2 cellular contexts compared by ENCODE assay signal in genomic region chr16:3369073-3369472, GRCh38.
TF ChIP-seq lines count a peak whose summit lies in the region.

No MANE protein-coding gene starts in this region.

TF ChIP-seq in HepG2, 621 proteins besides CTCF, POLR2A, EP300 and RAD21:
- TF ChIP-seq MAFK (conservative IDR thresholded peaks at IDR 0.05 in 1 of 2, IDR thresholded peaks at IDR 0.05 in 1 of 2; ENCODE audit: low read length in 2 of 2): peak; percentile 64 to 79
- TF ChIP-seq MAFF (IDR thresholded peaks at IDR 0.05; ENCODE audit: low read depth, low read length): peak; percentile 50
- TF ChIP-seq SIN3B (IDR thresholded peaks at IDR 0.05; ENCODE audit: low read length): no peak

TF ChIP-seq in K562, 482 proteins besides CTCF, POLR2A, EP300 and RAD21:
- peak; percentile 40; the same call in 1 of the 2 replicates for TF ChIP-seq MAFG (tag; conservative IDR thresholded peaks at IDR 0.05)
- peak; percentile 62 for TF ChIP-seq C11orf30 (IDR thresholded peaks at IDR 0.05; ENCODE audit: low read depth)
- TF ChIP-seq ZNF316 (IDR thresholded peaks at IDR 0.05): peak; percentile 82
- TF ChIP-seq KAT8 (IDR thresholded peaks at IDR 0.05; ENCODE audit: low read depth): no peak
